ENCODE assay signal across 8 cellular contexts in the genomic region with DNA sequence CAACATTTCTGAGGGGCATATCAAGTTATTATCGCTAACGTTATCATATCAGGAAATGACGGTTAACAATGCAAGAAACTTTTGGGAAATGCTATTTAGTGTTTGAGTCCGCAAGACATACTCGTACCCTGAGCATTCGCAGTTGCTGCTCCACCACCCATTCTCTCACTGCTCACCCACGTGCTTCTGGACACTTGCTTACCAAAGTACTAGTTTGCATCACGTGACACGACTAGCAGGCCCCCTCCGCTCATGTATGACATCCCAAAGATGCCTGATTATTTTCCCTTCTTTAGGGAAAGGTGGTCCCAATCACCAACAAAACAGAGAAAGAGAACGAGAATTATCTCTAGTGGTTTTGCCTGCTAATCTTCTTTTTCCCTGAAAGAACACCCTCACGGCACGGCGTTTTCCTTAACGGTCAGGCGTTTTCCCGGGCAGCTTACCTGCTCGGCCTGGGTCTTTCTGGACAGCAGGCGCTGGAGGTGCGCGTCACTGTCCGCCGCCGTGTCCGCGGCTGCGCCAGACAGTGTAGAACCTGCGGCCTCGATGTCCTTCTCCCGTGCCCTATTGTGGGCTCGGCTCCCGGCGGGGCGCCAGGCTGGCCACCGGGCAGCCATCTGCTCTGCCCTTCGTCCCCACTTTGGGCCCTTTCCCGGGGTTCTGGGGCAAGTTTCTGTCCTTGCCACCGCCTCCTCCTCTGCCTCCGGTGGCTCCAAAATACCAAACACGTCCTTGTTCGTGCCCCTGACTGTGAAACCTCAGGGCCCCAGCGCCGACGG. TPM values are rescaled to one million over a fixed set of nuclear protein-coding genes. Genes with fewer than 3 reads are reported as not detected.
DNase-seq lines count a peak whose midpoint lies in the region; ATAC-seq and TF ChIP-seq lines count a peak whose summit lies in the region.

SUPV3L1 (plus strand) TSS at position 492 of the 782 bp plus-strand sequence; CDS start at position 550, 58 bp downstream.

- peak; percentile 83 for DNase-seq in BJ (ENCODE audit: low read depth)
- DNase-seq in GM19240 (ENCODE audit: insufficient read length, low spot score), result peak; percentile 77
- DNase-seq in NCI-H526 treated with DMSO at 0.1 percent for 48 hours (lab: John Stamatoyannopoulos, UW), result peak; percentile 87
- DNase-seq in activated CD4-positive, alpha-beta T cell treated with anti-CD3 and anti-CD28 coated beads, Interleukin-2, amount 50 U/mL, for 1 hour, result peak; percentile 79
- DNase-seq in cortex of kidney (lab: John Stamatoyannopoulos, UW), result peak; percentile 26
- peak; percentile 92 to 96 for DNase-seq in left colon
- DNase-seq in stimulated activated CD4-positive, alpha-beta T cell treated with anti-CD3 and anti-CD28 coated beads, Interleukin-1b, Interleukin-23, amount 100 ng/mL, for 48 hours, result peak; percentile 90

- CTCF ChIA-PET in BJ (lab: Yijun Ruan, JAX), result no interaction called here

- peaks cover 3% of the 10 kb centered on the region for H3K36me3 ChIP-seq in BJ (ENCODE audit: control insufficient read depth, insufficient read depth, low read length)

- H3K4me3 ChIP-seq in BJ (ENCODE audit: low read depth, low read length), result peak within 1 kb of the TSS; percentile 97

- H3K27me3 ChIP-seq in BJ (ENCODE audit: control insufficient read depth, insufficient read depth, low read length), result no peaks in the 10 kb centered on the region

- ATAC-seq in HG03460 (IDR thresholded peaks at IDR 0.05; ENCODE audit: unreplicated experiment) (peak; percentile 87), left colon (peak; percentile 94)

- intact Hi-C loops in left colon (cut with DNase I, micrococcal nuclease), result no loop called here

- TF ChIP-seq CTCF in BJ (IDR thresholded peaks at IDR 0.05; ENCODE audit: insufficient read depth, low read depth, low read length), result no peak

- POLR2A ChIA-PET in BJ (lab: Charles Lee), result no interaction called here

RNA-seq across cellular contexts. Expression of gene SUPV3L1, which starts in this region (rescaled TPM):
- 17.1 and 26.0 TPM in 2 replicates for polyA plus RNA-seq in BJ (2011; rRNA removed)
- polyA minus RNA-seq in BJ (2011; rRNA and poly(A)+ RNA removed), result 18.1 and 20.3 TPM in 2 replicates
- total RNA-seq in left colon, result 10 to 100 TPM; 24.3 to 30.1 TPM

Comparison
In these comparisons a context has a peak if more than half of its experiments do, and no peak if none do; other contexts are left out.
1. Peak in every context shown above with its lines: DNase-seq, ATAC-seq and H3K4me3 ChIP-seq.
2. DNase-seq: peak in every context shown above with its lines; median percentile 94 in left colon; 90 in stimulated activated CD4-positive, alpha-beta T cell treated with anti-CD3 and anti-CD28 coated beads, Interleukin-1b, Interleukin-23, amount 100 ng/mL, for 48 hours; 87 in NCI-H526 treated with DMSO at 0.1 percent for 48 hours; 83 in BJ; 79 in activated CD4-positive, alpha-beta T cell treated with anti-CD3 and anti-CD28 coated beads, Interleukin-2, amount 50 U/mL, for 1 hour; 77 in GM19240; 26 in cortex of kidney.